16 cellular contexts compared by ENCODE assay signal in genomic region chr18:9855686-9856085, GRCh38. TPM values are rescaled to one million over a fixed set of nuclear protein-coding genes. Genes with fewer than 3 reads are reported as not detected.
A peak's percentile ranks its signal among the peaks of the same experiment; 100 is the strongest.
DNase-seq lines count a peak whose midpoint lies in the region; ATAC-seq, FAIRE-seq and TF ChIP-seq lines count a peak whose summit lies in the region.
"Had no signal": no experiment of that assay in that cellular context is flagged by ENCODE, and none has a peak within 500 bp of the region (broad histone marks: within the 10 kb centered on the region; RNA-seq: fewer than 3 reads in every experiment).

No MANE protein-coding gene starts in this region.

- TF ChIP-seq CTCF in esophagus muscularis mucosa (IDR thresholded peaks at IDR 0.05) (no peak), neutrophil (IDR thresholded peaks at IDR 0.05) (no peak), thyroid gland (IDR thresholded peaks at IDR 0.05) (no peak), BE2C (IDR thresholded peaks at IDR 0.05; ENCODE audit: low read depth, low read length) (no peak)

- H3K9me3 ChIP-seq in esophagus muscularis mucosa (no peaks in the 10 kb centered on the region), neutrophil (no peaks in the 10 kb centered on the region), thyroid gland (no peaks in the 10 kb centered on the region), BE2C (no peaks in the 10 kb centered on the region)
- H3K9me3 ChIP-seq: mucosa of descending colon, Peyer's patch had no signal

- H3K36me3 ChIP-seq in esophagus muscularis mucosa (peaks cover 0 to 12% (median 2%) of the 10 kb centered on the region in 4 donors), neutrophil (peaks cover 17% of the 10 kb centered on the region), thyroid gland (peaks cover 0 to 6% of the 10 kb centered on the region in 2 donors), BE2C (no peaks in the 10 kb centered on the region)
- H3K36me3 ChIP-seq: Peyer's patch had no signal

- FAIRE-seq in RCC 7860 (lab: Jason Lieb, UNC) = peak; percentile 76

- H3K27me3 ChIP-seq in esophagus muscularis mucosa (no peaks in the 10 kb centered on the region), neutrophil (no peaks in the 10 kb centered on the region), thyroid gland (no peaks in the 10 kb centered on the region), BE2C (no peaks in the 10 kb centered on the region)
- H3K27me3 ChIP-seq: Peyer's patch had no signal

- H3K4me3 ChIP-seq in esophagus muscularis mucosa (peak overlapping the region in 1 of 4 donors; percentile 1), neutrophil (ENCODE audit: low read depth in 1 of 2, low read length in 1 of 2) (peak overlapping the region; percentile 24 to 30), thyroid gland (replicated peaks in 1 of 3) (no peak overlapping the region), BE2C (ENCODE audit: low read depth, low read length) (no peak overlapping the region)
- H3K4me3 ChIP-seq: mucosa of descending colon, Peyer's patch had no signal

- DNase-seq in RCC 7860 (ENCODE audit: low spot score) (peak; percentile 56), esophagus muscularis mucosa (ENCODE audit: extremely low spot score) (no peak), thyroid gland (no peak), BE2C (no peak), COLO668 (lab: John Stamatoyannopoulos, UW; ENCODE audit: unreplicated experiment) (no peak)
- DNase-seq in activated CD8-positive, alpha-beta memory T cell treated with anti-CD3 and anti-CD28 coated beads, Interleukin-2, amount 50 U/mL, for 4 hours = no peak
- DNase-seq: activated B cell treated with CpG ODN at 0.5 μM for 24 hours; DMS53; mucosa of descending colon; NCI-H524 treated with DMSO at 0.1 percent for 48 hours; Peyer's patch; right cardiac atrium; stimulated activated naive CD8-positive, alpha-beta T cell treated with anti-CD3 and anti-CD28 coated beads, Interleukin-15, Interleukin-2, amounts not matched to agents 100 U/mL and 50 U/mL, for 24 hours; SW 1271 had no signal

- no peak for ATAC-seq in GM21390 (IDR thresholded peaks at IDR 0.05; ENCODE audit: unreplicated experiment)
- ATAC-seq: stimulated activated naive CD8-positive, alpha-beta T cell treated with anti-CD3 and anti-CD28 coated beads, Interleukin-15, Interleukin-2, amounts not matched to agents 100 U/mL and 50 U/mL, for 24 hours had no signal

- H3K4me1 ChIP-seq in esophagus muscularis mucosa (peaks cover 0 to 43% (median 38%) of the 10 kb centered on the region in 4 donors), neutrophil (ENCODE audit: control insufficient read depth in 1 of 2, insufficient read depth in 1 of 2, low read depth in 1 of 2, low read length in 1 of 2) (peaks cover 76% of the 10 kb centered on the region in 2 experiments), thyroid gland (peaks cover 13 to 23% of the 10 kb centered on the region in 2 donors), BE2C (no peaks in the 10 kb centered on the region)

- H3K27ac ChIP-seq in esophagus muscularis mucosa (replicated peaks in 1 of 4) (peak overlapping the region; percentile 86 to 88 (median 86)), neutrophil (peak overlapping the region; percentile 91), thyroid gland (peak overlapping the region in 2 of 3 donors; percentile 56 to 60)

- 72% methylated on average over 8 of the region's 8 CpGs for WGBS in esophagus muscularis mucosa
- WGBS in thyroid gland, 2 donors = 82 to 93% methylated on average over 8 of the region's 8 CpGs

- TF ChIP-seq EP300 in esophagus muscularis mucosa (IDR thresholded peaks at IDR 0.05) = peak; percentile 1

- intact Hi-C loops in esophagus muscularis mucosa (cut with DNase I) = no loop called here
- intact Hi-C loops in thyroid gland (cut with DNase I) = no loop called here

- no peak for TF ChIP-seq POLR2A in esophagus muscularis mucosa (IDR thresholded peaks at IDR 0.05; ENCODE audit: low read depth)
- no peak for TF ChIP-seq POLR2A in thyroid gland (IDR thresholded peaks at IDR 0.05)

RNA-seq across cellular contexts. Expression of gene TXNDC2, which starts 30.1 kb away (rescaled TPM):
- total RNA-seq in esophagus muscularis mucosa = 1 to 10 TPM in 1 of 4 donors, under 1 TPM in 3; 0.26 to 1.0 (median 0.58) TPM
- total RNA-seq in thyroid gland = not detected
- polyA plus RNA-seq in BE2C (2012; ENCODE audit: insufficient read depth, insufficient read length, low read depth) = not detected
- total RNA-seq: Peyer's patch had no signal
- polyA plus RNA-seq: right cardiac atrium had no signal

RNA-seq across cellular contexts. Expression of gene VAPA, which starts 58.1 kb away (rescaled TPM):
- total RNA-seq in esophagus muscularis mucosa = 100 to 1,000 TPM; 198 to 336 (median 260) TPM
- 100 to 1,000 TPM; 232 to 261 (median 244) TPM for total RNA-seq in thyroid gland
- 103 TPM for polyA plus RNA-seq in BE2C (2012; ENCODE audit: insufficient read depth, insufficient read length, low read depth)

Comparison
In these comparisons a context has a peak if more than half of its experiments do, and no peak if none do; other contexts are left out.
1. H3K4me3 ChIP-seq: peak in neutrophil (2 of 2); none in thyroid gland (0 of 3) and BE2C (single experiment).
2. Peak in every context shown above with its lines, with median percentiles within 50 percentile points of each other: H3K27ac ChIP-seq.